ENCODE assay signal across 1 cellular context in the genomic region with DNA sequence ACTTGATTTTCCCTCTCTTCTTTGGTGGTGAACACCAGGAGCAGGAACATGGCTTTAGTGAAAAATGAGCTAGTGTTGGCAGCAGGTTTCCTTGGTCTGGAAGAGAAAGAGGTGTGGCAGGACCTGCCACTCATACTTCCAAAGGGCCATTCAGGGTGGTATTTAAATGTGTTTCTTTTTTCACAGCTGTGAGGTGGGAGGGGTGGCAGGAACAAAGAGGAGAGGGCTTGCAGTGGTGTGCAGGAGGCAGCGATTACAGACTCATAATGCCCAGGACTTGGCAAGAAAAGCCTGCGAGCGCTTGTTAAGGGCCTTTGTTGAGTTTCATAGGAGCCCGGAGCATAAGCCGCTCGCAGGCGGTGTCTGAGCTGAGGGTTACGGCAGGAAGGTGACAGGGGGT.
TF ChIP-seq lines count a peak whose summit lies in the region.

No MANE protein-coding gene starts in this region.

TF ChIP-seq in K562, 482 proteins besides CTCF, POLR2A, EP300 and RAD21:
- TF ChIP-seq MCM5 (IDR thresholded peaks at IDR 0.05; ENCODE audit: low read depth) (no peak), HDAC3 (IDR thresholded peaks at IDR 0.05; ENCODE audit: borderline replicate concordance, partially characterized antibody) (no peak), FOXP1 (CRISPR knock-in tag; IDR thresholded peaks at IDR 0.05) (no peak)
- TF ChIP-seq, protein P1, sequence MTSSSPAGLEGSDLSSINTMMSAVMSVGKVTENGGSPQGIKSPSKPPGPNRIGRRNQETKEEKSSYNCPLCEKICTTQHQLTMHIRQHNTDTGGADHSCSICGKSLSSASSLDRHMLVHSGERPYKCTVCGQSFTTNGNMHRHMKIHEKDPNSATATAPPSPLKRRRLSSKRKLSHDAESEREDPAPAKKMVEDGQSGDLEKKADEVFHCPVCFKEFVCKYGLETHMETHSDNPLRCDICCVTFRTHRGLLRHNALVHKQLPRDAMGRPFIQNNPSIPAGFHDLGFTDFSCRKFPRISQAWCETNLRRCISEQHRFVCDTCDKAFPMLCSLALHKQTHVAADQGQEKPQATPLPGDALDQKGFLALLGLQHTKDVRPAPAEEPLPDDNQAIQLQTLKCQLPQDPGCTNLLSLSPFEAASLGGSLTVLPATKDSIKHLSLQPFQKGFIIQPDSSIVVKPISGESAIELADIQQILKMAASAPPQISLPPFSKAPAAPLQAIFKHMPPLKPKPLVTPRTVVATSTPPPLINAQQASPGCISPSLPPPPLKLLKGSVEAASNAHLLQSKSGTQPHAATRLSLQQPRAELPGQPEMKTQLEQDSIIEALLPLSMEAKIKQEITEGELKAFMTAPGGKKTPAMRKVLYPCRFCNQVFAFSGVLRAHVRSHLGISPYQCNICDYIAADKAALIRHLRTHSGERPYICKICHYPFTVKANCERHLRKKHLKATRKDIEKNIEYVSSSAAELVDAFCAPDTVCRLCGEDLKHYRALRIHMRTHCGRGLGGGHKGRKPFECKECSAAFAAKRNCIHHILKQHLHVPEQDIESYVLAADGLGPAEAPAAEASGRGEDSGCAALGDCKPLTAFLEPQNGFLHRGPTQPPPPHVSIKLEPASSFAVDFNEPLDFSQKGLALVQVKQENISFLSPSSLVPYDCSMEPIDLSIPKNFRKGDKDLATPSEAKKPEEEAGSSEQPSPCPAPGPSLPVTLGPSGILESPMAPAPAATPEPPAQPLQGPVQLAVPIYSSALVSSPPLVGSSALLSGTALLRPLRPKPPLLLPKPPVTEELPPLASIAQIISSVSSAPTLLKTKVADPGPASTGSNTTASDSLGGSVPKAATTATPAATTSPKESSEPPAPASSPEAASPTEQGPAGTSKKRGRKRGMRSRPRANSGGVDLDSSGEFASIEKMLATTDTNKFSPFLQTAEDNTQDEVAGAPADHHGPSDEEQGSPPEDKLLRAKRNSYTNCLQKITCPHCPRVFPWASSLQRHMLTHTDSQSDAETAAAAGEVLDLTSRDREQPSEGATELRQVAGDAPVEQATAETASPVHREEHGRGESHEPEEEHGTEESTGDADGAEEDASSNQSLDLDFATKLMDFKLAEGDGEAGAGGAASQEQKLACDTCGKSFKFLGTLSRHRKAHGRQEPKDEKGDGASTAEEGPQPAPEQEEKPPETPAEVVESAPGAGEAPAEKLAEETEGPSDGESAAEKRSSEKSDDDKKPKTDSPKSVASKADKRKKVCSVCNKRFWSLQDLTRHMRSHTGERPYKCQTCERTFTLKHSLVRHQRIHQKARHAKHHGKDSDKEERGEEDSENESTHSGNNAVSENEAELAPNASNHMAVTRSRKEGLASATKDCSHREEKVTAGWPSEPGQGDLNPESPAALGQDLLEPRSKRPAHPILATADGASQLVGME (CRISPR knock-in tag; IDR thresholded peaks at IDR 0.05) = no peak
- TF ChIP-seq, protein P2, sequence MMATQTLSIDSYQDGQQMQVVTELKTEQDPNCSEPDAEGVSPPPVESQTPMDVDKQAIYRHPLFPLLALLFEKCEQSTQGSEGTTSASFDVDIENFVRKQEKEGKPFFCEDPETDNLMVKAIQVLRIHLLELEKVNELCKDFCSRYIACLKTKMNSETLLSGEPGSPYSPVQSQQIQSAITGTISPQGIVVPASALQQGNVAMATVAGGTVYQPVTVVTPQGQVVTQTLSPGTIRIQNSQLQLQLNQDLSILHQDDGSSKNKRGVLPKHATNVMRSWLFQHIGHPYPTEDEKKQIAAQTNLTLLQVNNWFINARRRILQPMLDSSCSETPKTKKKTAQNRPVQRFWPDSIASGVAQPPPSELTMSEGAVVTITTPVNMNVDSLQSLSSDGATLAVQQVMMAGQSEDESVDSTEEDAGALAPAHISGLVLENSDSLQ (IDR thresholded peaks at IDR 0.05) = peak; percentile 59; the same call in 1 of the 2 replicates
- TF ChIP-seq, protein P3, sequence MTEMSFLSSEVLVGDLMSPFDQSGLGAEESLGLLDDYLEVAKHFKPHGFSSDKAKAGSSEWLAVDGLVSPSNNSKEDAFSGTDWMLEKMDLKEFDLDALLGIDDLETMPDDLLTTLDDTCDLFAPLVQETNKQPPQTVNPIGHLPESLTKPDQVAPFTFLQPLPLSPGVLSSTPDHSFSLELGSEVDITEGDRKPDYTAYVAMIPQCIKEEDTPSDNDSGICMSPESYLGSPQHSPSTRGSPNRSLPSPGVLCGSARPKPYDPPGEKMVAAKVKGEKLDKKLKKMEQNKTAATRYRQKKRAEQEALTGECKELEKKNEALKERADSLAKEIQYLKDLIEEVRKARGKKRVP (CRISPR knock-in tag; IDR thresholded peaks at IDR 0.05) = no peak
